ENCODE assay signal across 10 cellular contexts in genomic region chr1:59678809-59679228, GRCh38.
A peak's percentile ranks its signal among the peaks of the same experiment; 100 is the strongest.
DNase-seq lines count a peak whose midpoint lies in the region; ATAC-seq and TF ChIP-seq lines count a peak whose summit lies in the region.
"Had no signal": no experiment of that assay in that cellular context is flagged by ENCODE, and none has a peak within 500 bp of the region (broad histone marks: within the 10 kb centered on the region; RNA-seq: fewer than 3 reads in every experiment).

No MANE protein-coding gene starts in this region.

- H3K9me3 ChIP-seq in WERI-Rb-1 (ENCODE audit: severe bottlenecking) = no peaks in the 10 kb centered on the region

- no peak for ATAC-seq in left colon

- no peaks in the 10 kb centered on the region for H3K36me3 ChIP-seq in WERI-Rb-1
- no peaks in the 10 kb centered on the region for H3K36me3 ChIP-seq in kidney epithelial cell (ENCODE audit: control insufficient read depth, insufficient read depth, low read length)

- TF ChIP-seq CTCF in WERI-Rb-1 (IDR thresholded peaks at IDR 0.05; ENCODE audit: low read depth, low read length) = no peak
- no peak for TF ChIP-seq CTCF in kidney epithelial cell (IDR thresholded peaks at IDR 0.05; ENCODE audit: insufficient read depth, low read length, poor library complexity, severe bottlenecking)

- intact Hi-C loops in left colon (cut with DNase I, micrococcal nuclease) = no loop called here

- H3K4me3 ChIP-seq in WERI-Rb-1 (ENCODE audit: low read depth, low read length) (no peak overlapping the region), kidney epithelial cell (ENCODE audit: low read depth, low read length) (no peak overlapping the region)

- H3K27ac ChIP-seq in WERI-Rb-1 = peak overlapping the region; percentile 14; the same call in 1 of the 2 replicates

- no peaks in the 10 kb centered on the region for H3K27me3 ChIP-seq in WERI-Rb-1 (ENCODE audit: insufficient read depth, low read depth, severe bottlenecking)
- H3K27me3 ChIP-seq in kidney epithelial cell (ENCODE audit: control insufficient read depth, insufficient read depth, low read length) = no peaks in the 10 kb centered on the region

- peak; percentile 95 for DNase-seq in A172 (ENCODE audit: low spot score)
- DNase-seq in HK-2 (ENCODE audit: unreplicated experiment) = peak; percentile 80
- peak; percentile 32 for DNase-seq in WERI-Rb-1
- DNase-seq in kidney epithelial cell (ENCODE audit: low read depth) = peak; percentile 99
- DNase-seq in SIG-M5 (lab: John Stamatoyannopoulos, UW) = no peak
- DNase-seq in NCI-H2081 (lab: John Stamatoyannopoulos, UW) = no peak
- no peak for DNase-seq in left colon
- no peak for DNase-seq in DMS114 treated with DMSO at 0.1 percent for 48 hours (lab: John Stamatoyannopoulos, UW; ENCODE audit: unreplicated experiment)
- DNase-seq: COR-L47, NCI-H1930 had no signal

Comparison
In these comparisons a context has a peak if more than half of its experiments do, and no peak if none do; other contexts are left out.
1. DNase-seq: peak in A172 (single experiment), HK-2 (single experiment), WERI-Rb-1 (single experiment) and kidney epithelial cell (single experiment); none in SIG-M5 (single experiment), NCI-H2081 (0 of 2), left colon (0 of 2) and DMS114 treated with DMSO at 0.1 percent for 48 hours (single experiment).